ENCODE assay signal across 1 cellular context in the genomic region with DNA sequence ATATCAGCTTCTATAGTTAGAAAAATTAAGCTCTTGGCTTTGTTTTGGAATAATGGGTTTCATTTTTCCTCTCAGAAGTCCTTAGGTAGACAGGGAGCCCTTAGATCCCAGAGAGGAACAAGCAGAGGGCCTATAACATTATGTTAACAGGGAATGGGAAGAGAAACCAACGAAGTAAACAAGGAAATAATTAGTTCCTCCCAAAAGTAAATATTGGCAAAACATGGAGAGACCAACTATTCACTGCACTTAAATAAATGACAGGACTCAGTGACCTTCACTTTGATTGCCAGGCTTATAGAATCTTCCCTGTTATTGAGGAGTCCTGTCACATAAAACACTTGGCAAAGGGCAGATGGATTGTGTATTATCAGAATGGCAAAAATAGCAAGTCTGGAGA.
TF ChIP-seq lines count a peak whose summit lies in the region.

No MANE protein-coding gene starts in this region.

TF ChIP-seq in SK-N-SH, 30 proteins besides CTCF, POLR2A, EP300 and RAD21 (continued from another document):
- TF ChIP-seq, protein P1, sequence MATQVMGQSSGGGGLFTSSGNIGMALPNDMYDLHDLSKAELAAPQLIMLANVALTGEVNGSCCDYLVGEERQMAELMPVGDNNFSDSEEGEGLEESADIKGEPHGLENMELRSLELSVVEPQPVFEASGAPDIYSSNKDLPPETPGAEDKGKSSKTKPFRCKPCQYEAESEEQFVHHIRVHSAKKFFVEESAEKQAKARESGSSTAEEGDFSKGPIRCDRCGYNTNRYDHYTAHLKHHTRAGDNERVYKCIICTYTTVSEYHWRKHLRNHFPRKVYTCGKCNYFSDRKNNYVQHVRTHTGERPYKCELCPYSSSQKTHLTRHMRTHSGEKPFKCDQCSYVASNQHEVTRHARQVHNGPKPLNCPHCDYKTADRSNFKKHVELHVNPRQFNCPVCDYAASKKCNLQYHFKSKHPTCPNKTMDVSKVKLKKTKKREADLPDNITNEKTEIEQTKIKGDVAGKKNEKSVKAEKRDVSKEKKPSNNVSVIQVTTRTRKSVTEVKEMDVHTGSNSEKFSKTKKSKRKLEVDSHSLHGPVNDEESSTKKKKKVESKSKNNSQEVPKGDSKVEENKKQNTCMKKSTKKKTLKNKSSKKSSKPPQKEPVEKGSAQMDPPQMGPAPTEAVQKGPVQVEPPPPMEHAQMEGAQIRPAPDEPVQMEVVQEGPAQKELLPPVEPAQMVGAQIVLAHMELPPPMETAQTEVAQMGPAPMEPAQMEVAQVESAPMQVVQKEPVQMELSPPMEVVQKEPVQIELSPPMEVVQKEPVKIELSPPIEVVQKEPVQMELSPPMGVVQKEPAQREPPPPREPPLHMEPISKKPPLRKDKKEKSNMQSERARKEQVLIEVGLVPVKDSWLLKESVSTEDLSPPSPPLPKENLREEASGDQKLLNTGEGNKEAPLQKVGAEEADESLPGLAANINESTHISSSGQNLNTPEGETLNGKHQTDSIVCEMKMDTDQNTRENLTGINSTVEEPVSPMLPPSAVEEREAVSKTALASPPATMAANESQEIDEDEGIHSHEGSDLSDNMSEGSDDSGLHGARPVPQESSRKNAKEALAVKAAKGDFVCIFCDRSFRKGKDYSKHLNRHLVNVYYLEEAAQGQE (IDR thresholded peaks at IDR 0.05; ENCODE audit: low read depth, low read length), result no peak
- TF ChIP-seq GABPA (IDR thresholded peaks at IDR 0.05; ENCODE audit: low read depth), result no peak
- TF ChIP-seq RFX5 (IDR thresholded peaks at IDR 0.05; ENCODE audit: low read length), result no peak
- no peak for TF ChIP-seq FOXM1 (IDR thresholded peaks at IDR 0.05; ENCODE audit: low read depth)
- no peak for TF ChIP-seq TCF12 (IDR thresholded peaks at IDR 0.05)
- TF ChIP-seq MXI1 (IDR thresholded peaks at IDR 0.05; ENCODE audit: low read depth, low read length), result no peak
- TF ChIP-seq RCOR1 (IDR thresholded peaks at IDR 0.05; ENCODE audit: low read length), result no peak
- no peak; the same call in 1 of the 2 replicates for TF ChIP-seq TAF1 (IDR thresholded peaks at IDR 0.05; ENCODE audit: borderline replicate concordance, low read depth, low read length)
- TF ChIP-seq, protein P2, sequence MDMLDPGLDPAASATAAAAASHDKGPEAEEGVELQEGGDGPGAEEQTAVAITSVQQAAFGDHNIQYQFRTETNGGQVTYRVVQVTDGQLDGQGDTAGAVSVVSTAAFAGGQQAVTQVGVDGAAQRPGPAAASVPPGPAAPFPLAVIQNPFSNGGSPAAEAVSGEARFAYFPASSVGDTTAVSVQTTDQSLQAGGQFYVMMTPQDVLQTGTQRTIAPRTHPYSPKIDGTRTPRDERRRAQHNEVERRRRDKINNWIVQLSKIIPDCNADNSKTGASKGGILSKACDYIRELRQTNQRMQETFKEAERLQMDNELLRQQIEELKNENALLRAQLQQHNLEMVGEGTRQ (IDR thresholded peaks at IDR 0.05; ENCODE audit: borderline replicate concordance, low read depth, low read length), result no peak
- no peak for TF ChIP-seq JUND (IDR thresholded peaks at IDR 0.05)
- TF ChIP-seq FOSL2 (IDR thresholded peaks at IDR 0.05; ENCODE audit: borderline replicate concordance, low read depth), result no peak
